In genomic region chr14:67357583-67358354, GRCh38 we compare ENCODE assay signal across 1 cellular context.
TF ChIP-seq lines count a peak whose summit lies in the region.

No MANE protein-coding gene starts in this region.

TF ChIP-seq in K562, 482 proteins besides CTCF, POLR2A, EP300 and RAD21 (continued from another document):
- TF ChIP-seq ZBTB11 (CRISPR knock-in tag; IDR thresholded peaks at IDR 0.05) (no peak), HLTF (IDR thresholded peaks at IDR 0.05) (no peak), DPF2 (IDR thresholded peaks at IDR 0.05) (peak; percentile 59), ZNF384 (IDR thresholded peaks at IDR 0.05; ENCODE audit: low read depth, low read length) (no peak), MNT (conservative IDR thresholded peaks at IDR 0.05) (peak in 1 of 2 experiments; percentile 23; a peak in 1 of 4 replicates), CEBPG (CRISPR knock-in tag; IDR thresholded peaks at IDR 0.05) (no peak), CEBPG (tag; conservative IDR thresholded peaks at IDR 0.05 in 1 of 2, IDR thresholded peaks at IDR 0.05 in 1 of 2) (no peak), VEZF1 (CRISPR knock-in tag; IDR thresholded peaks at IDR 0.05) (peak; percentile 38; the same call in 1 of the 2 replicates), ZNF184 (CRISPR knock-in tag; IDR thresholded peaks at IDR 0.05) (no peak), ZNF316 (IDR thresholded peaks at IDR 0.05) (peak; percentile 67), SLC30A9 (CRISPR knock-in tag; IDR thresholded peaks at IDR 0.05) (no peak), EWSR1 (IDR thresholded peaks at IDR 0.05; ENCODE audit: borderline replicate concordance, low read depth, partially characterized antibody) (no peak), MBD2 (IDR thresholded peaks at IDR 0.05; ENCODE audit: borderline replicate concordance, low read depth) (no peak), ZNF124 (CRISPR knock-in tag; IDR thresholded peaks at IDR 0.05) (no peak), UBTF (IDR thresholded peaks at IDR 0.05; ENCODE audit: borderline replicate concordance in 1 of 2, low read depth in 2 of 2, low read length in 2 of 2) (no peak), PTTG1 (tag; IDR thresholded peaks at IDR 0.05; ENCODE audit: low read depth) (no peak), ATF3 (IDR thresholded peaks at IDR 0.05) (peak; percentile 55), ATF3 (CRISPR knock-in tag; conservative IDR thresholded peaks at IDR 0.05) (no peak), ZNF609 (CRISPR knock-in tag; IDR thresholded peaks at IDR 0.05; ENCODE audit: borderline replicate concordance) (no peak), MYBL2 (IDR thresholded peaks at IDR 0.05; ENCODE audit: low read depth) (no peak), MYBL2 (CRISPR knock-in tag; IDR thresholded peaks at IDR 0.05; ENCODE audit: borderline replicate concordance) (no peak), ELK1 (CRISPR knock-in tag; IDR thresholded peaks at IDR 0.05) (no peak), ZNF561 (CRISPR knock-in tag; conservative IDR thresholded peaks at IDR 0.05) (no peak), KLF10 (CRISPR knock-in tag; IDR thresholded peaks at IDR 0.05) (no peak), NR2C2 (CRISPR knock-in tag; IDR thresholded peaks at IDR 0.05) (no peak), NR2C2 (tag; IDR thresholded peaks at IDR 0.05) (peak; percentile 38), NFE2 (IDR thresholded peaks at IDR 0.05; ENCODE audit: low read depth) (peak; percentile 80)
TF ChIP-seq in K562: peak in this region for 21.
